Comparison of ENCODE assay signal across 1 cellular context in genomic region chr2:171323971-171324528, GRCh38.
TF ChIP-seq lines count a peak whose summit lies in the region.

No MANE protein-coding gene starts in this region.

TF ChIP-seq in H1, 55 proteins besides CTCF, POLR2A, EP300 and RAD21:
- TF ChIP-seq CHD7 (IDR thresholded peaks at IDR 0.05; ENCODE audit: insufficient replicate concordance, low read length) (no peak), TBP (IDR thresholded peaks at IDR 0.05; ENCODE audit: low read depth, low read length) (no peak), CBX5 (IDR thresholded peaks at IDR 0.05; ENCODE audit: low read depth, low read length) (no peak), EGR1 (IDR thresholded peaks at IDR 0.05; ENCODE audit: borderline replicate concordance, low read depth, low read length) (no peak), FOSL1 (IDR thresholded peaks at IDR 0.05; ENCODE audit: insufficient read depth, low read depth, low read length) (no peak), CREB1 (IDR thresholded peaks at IDR 0.05) (no peak), CBX8 (IDR thresholded peaks at IDR 0.05; ENCODE audit: borderline replicate concordance, low read depth, low read length) (no peak), MAX (IDR thresholded peaks at IDR 0.05) (no peak), RBBP5 (IDR thresholded peaks at IDR 0.05; ENCODE audit: borderline replicate concordance, low read depth, low read length) (no peak), NRF1 (IDR thresholded peaks at IDR 0.05; ENCODE audit: low read depth, low read length) (no peak), SIN3A (conservative IDR thresholded peaks at IDR 0.05 in 1 of 2, IDR thresholded peaks at IDR 0.05 in 1 of 2; ENCODE audit: low read depth in 1 of 2, low read length in 2 of 2) (no peak), BCL11A (IDR thresholded peaks at IDR 0.05; ENCODE audit: low read depth in 2 of 2, low read length in 2 of 2) (no peak), SIRT6 (IDR thresholded peaks at IDR 0.05; ENCODE audit: low read length) (no peak), TEAD4 (IDR thresholded peaks at IDR 0.05; ENCODE audit: low read depth, low read length) (no peak), KDM5A (IDR thresholded peaks at IDR 0.05; ENCODE audit: low read length) (no peak), MAFK (IDR thresholded peaks at IDR 0.05; ENCODE audit: low read depth, low read length) (no peak), E2F6 (IDR thresholded peaks at IDR 0.05) (no peak), PHF8 (conservative IDR thresholded peaks at IDR 0.05; ENCODE audit: low read depth, low read length) (no peak), POLR2AphosphoS5 (IDR thresholded peaks at IDR 0.05; ENCODE audit: low read depth, low read length) (no peak)
